ENCODE assay signal across 1 cellular context in the genomic region with DNA sequence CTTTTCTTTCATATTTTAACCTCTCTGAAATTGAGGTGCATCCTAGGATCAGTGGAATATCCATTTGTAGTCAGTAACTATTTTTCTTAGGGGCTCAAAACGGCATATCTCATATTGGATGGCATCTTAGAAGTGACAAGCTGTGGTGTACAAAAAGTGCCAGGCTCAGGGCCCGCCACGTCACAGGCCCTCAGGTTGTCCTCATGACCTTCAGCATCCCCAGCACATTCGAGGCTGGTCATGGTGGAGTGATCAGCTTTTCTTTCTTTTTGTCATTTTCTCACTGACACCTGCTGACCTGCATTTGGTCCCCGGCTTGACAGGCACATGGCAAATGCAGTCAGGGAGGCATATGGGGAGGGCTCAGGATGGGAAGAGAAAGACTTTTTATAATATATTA.
TF ChIP-seq lines count a peak whose summit lies in the region.

No MANE protein-coding gene starts in this region.

TF ChIP-seq in H1, 55 proteins besides CTCF, POLR2A, EP300 and RAD21:
- no peak for TF ChIP-seq ASH2L (IDR thresholded peaks at IDR 0.05; ENCODE audit: low read length)
- TF ChIP-seq, protein P1, sequence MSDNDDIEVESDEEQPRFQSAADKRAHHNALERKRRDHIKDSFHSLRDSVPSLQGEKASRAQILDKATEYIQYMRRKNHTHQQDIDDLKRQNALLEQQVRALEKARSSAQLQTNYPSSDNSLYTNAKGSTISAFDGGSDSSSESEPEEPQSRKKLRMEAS (IDR thresholded peaks at IDR 0.05) = 0 out of 2 replicates have a peak, but pooled peaks have one; percentile 10
